Comparison of ENCODE assay signal across 35 cellular contexts in genomic region chr19:54315956-54316355, GRCh38. TPM values are rescaled to one million over a fixed set of nuclear protein-coding genes. Genes with fewer than 3 reads are reported as not detected.
"Had no signal": no experiment of that assay in that cellular context is flagged by ENCODE, and none has a peak within 500 bp of the region (broad histone marks: within the 10 kb centered on the region; RNA-seq: fewer than 3 reads in every experiment).

No MANE protein-coding gene starts in this region.

- H3K36me3 Mint-ChIP-seq: activated naive CD4-positive, alpha-beta T cell treated with anti-CD3 and anti-CD28 coated beads, Interleukin-2, amount 10 ng/mL, durations not matched to agents 7 days and 5 days; activated naive CD8-positive, alpha-beta T cell; brain had no signal

- H3K27ac Mint-ChIP-seq: activated CD4-positive, alpha-beta memory T cell treated with anti-CD3 and anti-CD28 coated beads, Interleukin-2, amount 10 ng/mL, durations not matched to agents 7 days and 5 days; activated naive CD4-positive, alpha-beta T cell treated with anti-CD3 and anti-CD28 coated beads, Interleukin-2, amount 10 ng/mL, durations not matched to agents 7 days and 5 days; activated naive CD8-positive, alpha-beta T cell; activated naive CD8-positive, alpha-beta T cell treated with anti-CD3 and anti-CD28 coated beads, Interleukin-2, amount 50 U/mL, for 24 hours; activated T-helper 1 cell treated with anti-CD3 and anti-CD28 coated beads, Interleukin-12 subunit alpha, Interleukin-12 subunit beta, Interleukin-2, Interleukin-4 antibody, amounts not matched to agents 30 ng/mL and 10 ng/mL and 1 ng/mL, durations not matched to agents 14 hours and 24 hours and 36 hours; brain had no signal

- H3K27ac ChIP-seq: RWPE1, WERI-Rb-1 had no signal

- ATAC-seq: activated naive CD8-positive, alpha-beta T cell treated with anti-CD3 and anti-CD28 coated beads, Interleukin-2, amount 50 U/mL, for 24 hours; activated T-cell treated with anti-CD3 and anti-CD28 coated beads, Interleukin-2, amount 50 U/mL, for 4 hours; PC-3; Right ventricle myocardium inferior had no signal

- H3K9me3 Mint-ChIP-seq: activated CD4-positive, alpha-beta memory T cell treated with anti-CD3 and anti-CD28 coated beads, Interleukin-2, amount 10 ng/mL, durations not matched to agents 7 days and 5 days; activated naive CD4-positive, alpha-beta T cell treated with anti-CD3 and anti-CD28 coated beads, Interleukin-2, amount 10 ng/mL, durations not matched to agents 7 days and 5 days; activated naive CD8-positive, alpha-beta T cell treated with anti-CD3 and anti-CD28 coated beads, Interleukin-2, amount 50 U/mL, for 24 hours; activated T-cell treated with anti-CD3 and anti-CD28 coated beads, Interleukin-2, amount 50 U/mL, for 4 hours; activated T-helper 1 cell treated with anti-CD3 and anti-CD28 coated beads, Interleukin-12 subunit alpha, Interleukin-12 subunit beta, Interleukin-2, Interleukin-4 antibody, amounts not matched to agents 30 ng/mL and 10 ng/mL and 1 ng/mL, durations not matched to agents 14 hours and 24 hours and 36 hours had no signal

- H3K4me3 Mint-ChIP-seq: activated CD4-positive, alpha-beta memory T cell treated with anti-CD3 and anti-CD28 coated beads, Interleukin-2, amount 10 ng/mL, durations not matched to agents 7 days and 5 days; activated naive CD4-positive, alpha-beta T cell treated with anti-CD3 and anti-CD28 coated beads, Interleukin-2, amount 10 ng/mL, durations not matched to agents 7 days and 5 days; activated naive CD8-positive, alpha-beta T cell; activated naive CD8-positive, alpha-beta T cell treated with anti-CD3 and anti-CD28 coated beads, Interleukin-2, amount 50 U/mL, for 24 hours; activated T-cell treated with anti-CD3 and anti-CD28 coated beads, Interleukin-2, amount 50 U/mL, for 4 hours; activated T-helper 1 cell treated with anti-CD3 and anti-CD28 coated beads, Interleukin-12 subunit alpha, Interleukin-12 subunit beta, Interleukin-2, Interleukin-4 antibody, amounts not matched to agents 30 ng/mL and 10 ng/mL and 1 ng/mL, durations not matched to agents 14 hours and 24 hours and 36 hours; brain had no signal

- FAIRE-seq: bronchial epithelial cell, RCC 7860 had no signal

- H3K36me3 ChIP-seq: WERI-Rb-1 had no signal

- H3K4me1 Mint-ChIP-seq: activated naive CD4-positive, alpha-beta T cell treated with anti-CD3 and anti-CD28 coated beads, Interleukin-2, amount 10 ng/mL, durations not matched to agents 7 days and 5 days; activated naive CD8-positive, alpha-beta T cell treated with anti-CD3 and anti-CD28 coated beads, Interleukin-2, amount 50 U/mL, for 24 hours; brain had no signal

- DNase-seq: activated CD4-positive, alpha-beta memory T cell treated with anti-CD3 and anti-CD28 coated beads, Interleukin-2, amount 10 ng/mL, durations not matched to agents 7 days and 5 days; activated CD4-positive, alpha-beta T cell treated with anti-CD3 and anti-CD28 coated beads for 1 hour; activated CD4-positive, alpha-beta T cell treated with anti-CD3 and anti-CD28 coated beads for 48 hours; activated CD4-positive, CD25-positive, alpha-beta regulatory T cell; activated gamma-delta T cell treated with Interleukin-2 at 50 U/mL for 16 hours; activated naive CD4-positive, alpha-beta T cell treated with anti-CD3 and anti-CD28 coated beads, Interleukin-2, amount 10 ng/mL, durations not matched to agents 7 days and 5 days; activated naive CD8-positive, alpha-beta T cell treated with anti-CD3 and anti-CD28 coated beads, Interleukin-2, amount 50 U/mL, for 24 hours; activated T-cell treated with anti-CD3 and anti-CD28 coated beads for 4 hours; activated T-cell treated with anti-CD3 and anti-CD28 coated beads, Interleukin-2, amount 50 U/mL, for 4 hours; anterior cingulate cortex; caudate nucleus; Karpas-422; KBM-7; NCI-H1105; NCI-H1417 treated with DMSO at 0.1 percent for 48 hours; NCI-H187 treated with DMSO at 0.1 percent for 48 hours; NCI-H2081; NCI-H226; NCI-H446 treated with DMSO at 0.1 percent for 48 hours; NCI-H524; NK-92 treated with Interleukin-12 subunit alpha and Interleukin-12 subunit beta, amount 100 ng/mL, for 24 hours; PC-3; T1000; WERI-Rb-1 had no signal

RNA-seq across cellular contexts. Expression of gene LILRA5, which starts 3.0 kb away (rescaled TPM):
- total RNA-seq: activated CD4-positive, alpha-beta memory T cell treated with anti-CD3 and anti-CD28 coated beads, Interleukin-2, amount 10 ng/mL, durations not matched to agents 7 days and 5 days; activated T-cell treated with anti-CD3 and anti-CD28 coated beads, Interleukin-2, amount 50 U/mL, for 4 hours; activated T-helper 1 cell treated with anti-CD3 and anti-CD28 coated beads, Interleukin-12 subunit alpha, Interleukin-12 subunit beta, Interleukin-2, Interleukin-4 antibody, amounts not matched to agents 30 ng/mL and 10 ng/mL and 1 ng/mL, durations not matched to agents 14 hours and 24 hours and 36 hours; bronchial epithelial cell; cerebellum; MCF 10A; PC-3; T-helper 1 cell treated with Interleukin-12 subunit alpha and Interleukin-12 subunit beta and Interleukin-4 antibody, amounts not matched to agents 30 ng/mL and 1 ng/mL, for 36 hours; T-helper 2 cell treated with Interferon-gamma antibody and Interleukin-4, amounts not matched to agents 100 ng/mL and 5 ng/mL, for 36 hours had no signal

RNA-seq across cellular contexts. Expression of gene LILRA4, which starts 23.0 kb away (rescaled TPM):
- total RNA-seq: activated CD4-positive, alpha-beta memory T cell treated with anti-CD3 and anti-CD28 coated beads, Interleukin-2, amount 10 ng/mL, durations not matched to agents 7 days and 5 days; activated T-cell treated with anti-CD3 and anti-CD28 coated beads, Interleukin-2, amount 50 U/mL, for 4 hours; activated T-helper 1 cell treated with anti-CD3 and anti-CD28 coated beads, Interleukin-12 subunit alpha, Interleukin-12 subunit beta, Interleukin-2, Interleukin-4 antibody, amounts not matched to agents 30 ng/mL and 10 ng/mL and 1 ng/mL, durations not matched to agents 14 hours and 24 hours and 36 hours; bronchial epithelial cell; MCF 10A; PC-3; Right ventricle myocardium inferior; T-helper 1 cell treated with Interleukin-12 subunit alpha and Interleukin-12 subunit beta and Interleukin-4 antibody, amounts not matched to agents 30 ng/mL and 1 ng/mL, for 36 hours; T-helper 2 cell treated with Interferon-gamma antibody and Interleukin-4, amounts not matched to agents 100 ng/mL and 5 ng/mL, for 36 hours had no signal

RNA-seq across cellular contexts. Expression of gene LILRB2, which starts 35.0 kb away (rescaled TPM):
- total RNA-seq: activated CD4-positive, alpha-beta memory T cell treated with anti-CD3 and anti-CD28 coated beads, Interleukin-2, amount 10 ng/mL, durations not matched to agents 7 days and 5 days; activated T-cell treated with anti-CD3 and anti-CD28 coated beads, Interleukin-2, amount 50 U/mL, for 4 hours; activated T-helper 1 cell treated with anti-CD3 and anti-CD28 coated beads, Interleukin-12 subunit alpha, Interleukin-12 subunit beta, Interleukin-2, Interleukin-4 antibody, amounts not matched to agents 30 ng/mL and 10 ng/mL and 1 ng/mL, durations not matched to agents 14 hours and 24 hours and 36 hours; bronchial epithelial cell; MCF 10A; PC-3; T-helper 1 cell treated with Interleukin-12 subunit alpha and Interleukin-12 subunit beta and Interleukin-4 antibody, amounts not matched to agents 30 ng/mL and 1 ng/mL, for 36 hours; T-helper 2 cell treated with Interferon-gamma antibody and Interleukin-4, amounts not matched to agents 100 ng/mL and 5 ng/mL, for 36 hours had no signal

RNA-seq across cellular contexts. Expression of gene LAIR1, which starts 48.8 kb away (rescaled TPM):
- total RNA-seq: bronchial epithelial cell, MCF 10A, PC-3 had no signal

RNA-seq across cellular contexts. Expression of gene LILRB5, which starts 58.9 kb away (rescaled TPM):
- total RNA-seq: activated CD4-positive, alpha-beta memory T cell treated with anti-CD3 and anti-CD28 coated beads, Interleukin-2, amount 10 ng/mL, durations not matched to agents 7 days and 5 days; activated T-cell treated with anti-CD3 and anti-CD28 coated beads, Interleukin-2, amount 50 U/mL, for 4 hours; activated T-helper 1 cell treated with anti-CD3 and anti-CD28 coated beads, Interleukin-12 subunit alpha, Interleukin-12 subunit beta, Interleukin-2, Interleukin-4 antibody, amounts not matched to agents 30 ng/mL and 10 ng/mL and 1 ng/mL, durations not matched to agents 14 hours and 24 hours and 36 hours; bronchial epithelial cell; MCF 10A; PC-3; T-helper 1 cell treated with Interleukin-12 subunit alpha and Interleukin-12 subunit beta and Interleukin-4 antibody, amounts not matched to agents 30 ng/mL and 1 ng/mL, for 36 hours; T-helper 2 cell treated with Interferon-gamma antibody and Interleukin-4, amounts not matched to agents 100 ng/mL and 5 ng/mL, for 36 hours had no signal
